ENCODE assay signal across 1 cellular context in the genomic region with DNA sequence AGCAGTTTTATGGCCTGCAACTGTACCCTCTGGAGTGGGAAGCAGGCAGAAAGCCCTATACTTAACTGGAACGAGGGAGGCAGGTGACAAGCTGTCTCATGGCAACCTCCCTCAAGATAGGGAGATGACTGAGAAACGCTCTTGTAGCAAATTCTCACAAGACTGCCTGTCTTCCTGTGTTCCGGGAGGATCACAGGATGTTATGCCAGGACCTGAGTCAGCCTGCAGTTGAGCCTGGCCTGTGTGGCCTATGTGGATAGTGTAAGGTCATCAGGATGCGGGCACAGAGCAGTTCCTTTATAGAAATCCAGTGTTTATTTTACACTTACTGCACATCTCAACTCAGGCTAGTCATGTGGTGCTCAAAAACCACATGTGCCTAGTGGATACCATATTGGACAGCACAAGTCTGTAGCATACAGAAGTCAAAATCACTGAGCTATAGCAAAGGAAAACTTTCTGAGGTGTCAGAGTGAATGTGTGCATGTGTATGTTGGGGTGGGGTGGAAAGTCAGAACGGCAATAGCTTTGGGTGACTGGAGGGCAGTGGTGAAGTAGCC.
TF ChIP-seq lines count a peak whose summit lies in the region.

No MANE protein-coding gene starts in this region.

TF ChIP-seq in HepG2, 621 proteins besides CTCF, POLR2A, EP300 and RAD21:
- TF ChIP-seq, protein P1, sequence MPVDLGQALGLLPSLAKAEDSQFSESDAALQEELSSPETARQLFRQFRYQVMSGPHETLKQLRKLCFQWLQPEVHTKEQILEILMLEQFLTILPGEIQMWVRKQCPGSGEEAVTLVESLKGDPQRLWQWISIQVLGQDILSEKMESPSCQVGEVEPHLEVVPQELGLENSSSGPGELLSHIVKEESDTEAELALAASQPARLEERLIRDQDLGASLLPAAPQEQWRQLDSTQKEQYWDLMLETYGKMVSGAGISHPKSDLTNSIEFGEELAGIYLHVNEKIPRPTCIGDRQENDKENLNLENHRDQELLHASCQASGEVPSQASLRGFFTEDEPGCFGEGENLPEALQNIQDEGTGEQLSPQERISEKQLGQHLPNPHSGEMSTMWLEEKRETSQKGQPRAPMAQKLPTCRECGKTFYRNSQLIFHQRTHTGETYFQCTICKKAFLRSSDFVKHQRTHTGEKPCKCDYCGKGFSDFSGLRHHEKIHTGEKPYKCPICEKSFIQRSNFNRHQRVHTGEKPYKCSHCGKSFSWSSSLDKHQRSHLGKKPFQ (CRISPR knock-in tag; IDR thresholded peaks at IDR 0.05; ENCODE audit: insufficient replicate concordance) = no peak
- TF ChIP-seq, protein P2, sequence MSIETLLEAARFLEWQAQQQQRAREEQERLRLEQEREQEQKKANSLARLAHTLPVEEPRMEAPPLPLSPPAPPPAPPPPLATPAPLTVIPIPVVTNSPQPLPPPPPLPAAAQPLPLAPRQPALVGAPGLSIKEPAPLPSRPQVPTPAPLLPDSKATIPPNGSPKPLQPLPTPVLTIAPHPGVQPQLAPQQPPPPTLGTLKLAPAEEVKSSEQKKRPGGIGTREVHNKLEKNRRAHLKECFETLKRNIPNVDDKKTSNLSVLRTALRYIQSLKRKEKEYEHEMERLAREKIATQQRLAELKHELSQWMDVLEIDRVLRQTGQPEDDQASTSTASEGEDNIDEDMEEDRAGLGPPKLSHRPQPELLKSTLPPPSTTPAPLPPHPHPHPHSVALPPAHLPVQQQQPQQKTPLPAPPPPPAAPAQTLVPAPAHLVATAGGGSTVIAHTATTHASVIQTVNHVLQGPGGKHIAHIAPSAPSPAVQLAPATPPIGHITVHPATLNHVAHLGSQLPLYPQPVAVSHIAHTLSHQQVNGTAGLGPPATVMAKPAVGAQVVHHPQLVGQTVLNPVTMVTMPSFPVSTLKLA (IDR thresholded peaks at IDR 0.05) = peak; percentile 56
TF ChIP-seq in HepG2: peak in this region for 1.
